In genomic region chr21:41816583-41817165, GRCh38 we compare ENCODE assay signal across 8 cellular contexts. TPM values are rescaled to one million over a fixed set of nuclear protein-coding genes. Genes with fewer than 3 reads are reported as not detected.
DNase-seq lines count a peak whose midpoint lies in the region; ATAC-seq and TF ChIP-seq lines count a peak whose summit lies in the region.

No MANE protein-coding gene starts in this region.

- CTCF ChIA-PET in BJ (lab: Yijun Ruan, JAX): interaction anchor here (0.6 to 6.4 kb wide), 46 partner anchors 8 to 649 kb away, joined by 3 to 66 read pairs (median 4); no protein-coding TSS in a partner anchor

- DNase-seq in BJ (ENCODE audit: low read depth) (no peak), MV-4-11 (lab: John Stamatoyannopoulos, UW) (peak; percentile 25), cerebellar cortex (ENCODE audit: low spot score) (peak; percentile 31), left kidney (ENCODE audit: low read depth, low spot score) (peak; percentile 79), NCI-H774 (lab: John Stamatoyannopoulos, UW) (no peak)
- DNase-seq in activated CD4-positive, CD25-positive, alpha-beta regulatory T cell treated with anti-CD3 and anti-CD28 coated beads, Interleukin-2, amount 50 U/mL, for 72 hours: peak; percentile 47
- DNase-seq in stimulated activated CD4-positive, alpha-beta T cell treated with anti-CD3 and anti-CD28 coated beads, Interleukin-4, amount 100 ng/mL, for 1 hour: peak; percentile 64

- H3K36me3 ChIP-seq in BJ (ENCODE audit: control insufficient read depth, insufficient read depth, low read length): peaks cover 6% of the 10 kb centered on the region; the same call in 1 of the 2 replicates

- POLR2A ChIA-PET in BJ (lab: Charles Lee): no interaction called here

- H3K27me3 ChIP-seq in BJ (ENCODE audit: control insufficient read depth, insufficient read depth, low read length): no peaks in the 10 kb centered on the region

- H3K4me3 ChIP-seq in BJ (ENCODE audit: low read depth, low read length): no peak overlapping the region

- peak; percentile 95 for TF ChIP-seq CTCF in BJ (IDR thresholded peaks at IDR 0.05; ENCODE audit: insufficient read depth, low read depth, low read length)

- ATAC-seq in GM19463 (IDR thresholded peaks at IDR 0.05; ENCODE audit: unreplicated experiment): peak; percentile 77

RNA-seq across cellular contexts. Expression of gene RIPK4, which starts 49.8 kb away (rescaled TPM):
- polyA plus RNA-seq in BJ (2011; rRNA removed): 0.13 and 0.37 TPM in 2 replicates
- polyA minus RNA-seq in BJ (2011; rRNA and poly(A)+ RNA removed): 0.24 and 1.1 TPM in 2 replicates

Comparison
In these comparisons a context has a peak if more than half of its experiments do, and no peak if none do; other contexts are left out.
1. DNase-seq: peak in MV-4-11 (single experiment), activated CD4-positive, CD25-positive, alpha-beta regulatory T cell treated with anti-CD3 and anti-CD28 coated beads, Interleukin-2, amount 50 U/mL, for 72 hours (single experiment), cerebellar cortex (single experiment), left kidney (single experiment) and stimulated activated CD4-positive, alpha-beta T cell treated with anti-CD3 and anti-CD28 coated beads, Interleukin-4, amount 100 ng/mL, for 1 hour (single experiment); none in BJ (single experiment) and NCI-H774 (single experiment).